ENCODE assay signal across 35 cellular contexts in genomic region chr16:58057784-58058183, GRCh38.
"Had no signal": no experiment of that assay in that cellular context is flagged by ENCODE, and none has a peak within 500 bp of the region (broad histone marks: within the 10 kb centered on the region; RNA-seq: fewer than 3 reads in every experiment).

No MANE protein-coding gene starts in this region.

- H3K4me2 ChIP-seq: KMS-11 had no signal

- DNase-seq: Karpas-422, Kasumi-1, KG1, MG63, MM.1S, MV-4-11, NCI-H1048, NCI-H1092, NCI-H1092 treated with DMSO at 0.1 percent for 48 hours, NCI-H1105, NCI-H1105 treated with DMSO at 0.1 percent for 48 hours, NCI-H1417, NCI-H1417 treated with DMSO at 0.1 percent for 48 hours, NCI-H1436, NCI-H1436 treated with DMSO at 0.1 percent for 48 hours, NCI-H146, NCI-H1694, NCI-H1694 treated with DMSO at 0.1 percent for 48 hours, NCI-H187, NCI-H187 treated with DMSO at 0.1 percent for 48 hours, NCI-H1930, NCI-H2029, NCI-H2029 treated with DMSO at 0.1 percent for 48 hours, NCI-H2081, NCI-H2081 treated with DMSO at 0.1 percent for 48 hours, NCI-H2107, NCI-H2171, NCI-H2171 treated with DMSO at 0.1 percent for 48 hours, NCI-H2227 treated with DMSO at 0.1 percent for 48 hours, NCI-H226, NCI-H345, NCI-H446, NCI-H446 treated with DMSO at 0.1 percent for 48 hours, NCI-H510A had no signal

- H3K27ac ChIP-seq: KMS-11 had no signal

- H3K36me3 ChIP-seq: MG63 had no signal

- H3K9ac ChIP-seq: KMS-11 had no signal

- H3K4me3 ChIP-seq: MG63 had no signal

- H3K9me3 ChIP-seq: MG63 had no signal
